Comparison of ENCODE assay signal across 12 cellular contexts in genomic region chr1:163875927-163876320, GRCh38.
DNase-seq lines count a peak whose midpoint lies in the region; ATAC-seq, FAIRE-seq and TF ChIP-seq lines count a peak whose summit lies in the region.
"Had no signal": no experiment of that assay in that cellular context is flagged by ENCODE, and none has a peak within 500 bp of the region (broad histone marks: within the 10 kb centered on the region; RNA-seq: fewer than 3 reads in every experiment).

No MANE protein-coding gene starts in this region.

- peak; percentile 68 to 71 for ATAC-seq in left cardiac atrium
- ATAC-seq: HepG2 had no signal

- H3K9ac ChIP-seq in subcutaneous abdominal adipose tissue (ENCODE audit: low read length in 5 of 5) = peak overlapping the region in 1 of 5 donors; percentile 27

- no peak for FAIRE-seq in D721Med (lab: Jason Lieb, UNC)
- FAIRE-seq: HepG2, islet of Langerhans had no signal

- intact Hi-C loops in left cardiac atrium (cut with DNase I) (no loop called here), adrenal gland (cut with DNase I) (no loop called here)

- TF ChIP-seq CTCF in adrenal gland (IDR thresholded peaks at IDR 0.05) (no peak), GM20000 (IDR thresholded peaks at IDR 0.05; ENCODE audit: extremely low read depth, missing control alignments) (no peak), D721Med (IDR thresholded peaks at IDR 0.05; ENCODE audit: insufficient read depth, missing control alignments) (no peak)

- TF ChIP-seq POLR2A in adrenal gland (IDR thresholded peaks at IDR 0.05) = no peak

- H3K4me3 ChIP-seq in subcutaneous abdominal adipose tissue (ENCODE audit: low read depth in 1 of 5, low read length in 5 of 5) (peak overlapping the region; percentile 4 to 41 (median 25)), adrenal gland (no peak overlapping the region)

- DNase-seq in HCEC 1CT = peak; percentile 88
- DNase-seq in astrocyte of the hippocampus (ENCODE audit: low read depth, low spot score) = peak; percentile 49
- no peak for DNase-seq in left cardiac atrium
- DNase-seq in adrenal gland = no peak
- no peak for DNase-seq in GM20000 (ENCODE audit: low spot score)
- no peak for DNase-seq in D721Med (ENCODE audit: insufficient read length, low spot score)
- DNase-seq: DND-41, NCI-H2171, nucleus accumbens had no signal

- H3K36me3 ChIP-seq in subcutaneous abdominal adipose tissue (ENCODE audit: control insufficient read depth in 5 of 5, insufficient read depth in 5 of 5, low read length in 5 of 5) (no peaks in the 10 kb centered on the region), adrenal gland (replicated peaks in 1 of 2) (no peaks in the 10 kb centered on the region)

- H3K27ac ChIP-seq in subcutaneous abdominal adipose tissue (ENCODE audit: low read depth, low read length) = peak overlapping the region; percentile 67
- peak overlapping the region in 2 of 5 donors; percentile 40 to 69 for H3K27ac ChIP-seq in adrenal gland

- H3K9me3 ChIP-seq in subcutaneous abdominal adipose tissue (ENCODE audit: control insufficient read depth in 5 of 5, low read length in 5 of 5) = no peaks in the 10 kb centered on the region
- no peaks in the 10 kb centered on the region for H3K9me3 ChIP-seq in adrenal gland (replicated peaks in 1 of 3)

- H3K27me3 ChIP-seq in subcutaneous abdominal adipose tissue (ENCODE audit: control insufficient read depth in 5 of 5, insufficient read depth in 4 of 5, low read length in 5 of 5) = no peaks in the 10 kb centered on the region
- no peaks in the 10 kb centered on the region for H3K27me3 ChIP-seq in adrenal gland

- 41 to 51% (median 47%) methylated on average over 6 of the region's 6 CpGs for WGBS in adrenal gland, 4 donors

- peaks cover 0 to 25% (median 14%) of the 10 kb centered on the region in 5 donors for H3K4me1 ChIP-seq in subcutaneous abdominal adipose tissue (ENCODE audit: control insufficient read depth in 5 of 5, insufficient read depth in 5 of 5, low read length in 5 of 5)
- H3K4me1 ChIP-seq in adrenal gland (replicated peaks in 1 of 2) = peaks cover 0 to 7% of the 10 kb centered on the region in 2 donors

Comparison
In these comparisons a context has a peak if more than half of its experiments do, and no peak if none do; other contexts are left out.
1. DNase-seq: peak in HCEC 1CT (single experiment) and astrocyte of the hippocampus (single experiment); none in left cardiac atrium (single experiment), adrenal gland (0 of 7), GM20000 (single experiment) and D721Med (single experiment).
2. H3K4me3 ChIP-seq: peak in subcutaneous abdominal adipose tissue (5 of 5); none in adrenal gland (0 of 4).